Comparison of ENCODE assay signal across 8 cellular contexts in genomic region chr17:34199932-34200534, GRCh38. TPM values are rescaled to one million over a fixed set of nuclear protein-coding genes. Genes with fewer than 3 reads are reported as not detected.
DNase-seq lines count a peak whose midpoint lies in the region; ATAC-seq and TF ChIP-seq lines count a peak whose summit lies in the region.

No MANE protein-coding gene starts in this region.

- no peaks in the 10 kb centered on the region for H3K36me3 ChIP-seq in lower lobe of right lung

- no peak overlapping the region for H3K27ac ChIP-seq in lower lobe of right lung

- no peaks in the 10 kb centered on the region for H3K9me3 ChIP-seq in lower lobe of right lung

- peak; percentile 65 for DNase-seq in DMS79 (lab: John Stamatoyannopoulos, UW)
- DNase-seq in NCI-H774 (lab: John Stamatoyannopoulos, UW): peak; percentile 67
- peak; percentile 66 to 75 for DNase-seq in activated CD4-positive, alpha-beta T cell treated with anti-CD3 and anti-CD28 coated beads, Interleukin-2, amount 50 U/mL, for 48 hours
- DNase-seq in ecto neural progenitor cell (ENCODE audit: low spot score): peak; percentile 86
- peak; percentile 48 for DNase-seq in lower lobe of right lung
- DNase-seq in stimulated activated CD8-positive, alpha-beta memory T cell treated with anti-CD3 and anti-CD28 coated beads, Interleukin-12 subunit alpha, Interleukin-12 subunit beta, amount 100 ng/mL, for 4 hours (ENCODE audit: low read depth): peak; percentile 12

- ATAC-seq in HG03378 (IDR thresholded peaks at IDR 0.05; ENCODE audit: unreplicated experiment): peak; percentile 59
- ATAC-seq in lower lobe of right lung: peak; percentile 92 to 96
- ATAC-seq in GM19023 (IDR thresholded peaks at IDR 0.05; ENCODE audit: unreplicated experiment): no peak

- H3K27me3 ChIP-seq in lower lobe of right lung (ENCODE audit: low read depth): no peaks in the 10 kb centered on the region

- TF ChIP-seq CTCF in lower lobe of right lung (IDR thresholded peaks at IDR 0.05): peak; percentile 99

- peaks cover 9% of the 10 kb centered on the region for H3K4me1 ChIP-seq in lower lobe of right lung

- intact Hi-C loops in lower lobe of right lung (cut with DNase I): loop anchor here (5.0 kb wide), 1 partner anchor 162 kb away; the partner anchor contains the start of gene CCL1

- H3K4me3 ChIP-seq in lower lobe of right lung: no peak overlapping the region

RNA-seq across cellular contexts. Expression of gene CCL2, which starts 55.1 kb away (rescaled TPM):
- 34.1 TPM for total RNA-seq in lower lobe of right lung

Comparison
In these comparisons a context has a peak if more than half of its experiments do, and no peak if none do; other contexts are left out.
1. DNase-seq: peak in every context shown above with its lines; median percentile 86 in ecto neural progenitor cell; 70 in activated CD4-positive, alpha-beta T cell treated with anti-CD3 and anti-CD28 coated beads, Interleukin-2, amount 50 U/mL, for 48 hours; 67 in NCI-H774; 65 in DMS79; 48 in lower lobe of right lung; 12 in stimulated activated CD8-positive, alpha-beta memory T cell treated with anti-CD3 and anti-CD28 coated beads, Interleukin-12 subunit alpha, Interleukin-12 subunit beta, amount 100 ng/mL, for 4 hours.